Comparison of ENCODE assay signal across 13 cellular contexts in the genomic region with DNA sequence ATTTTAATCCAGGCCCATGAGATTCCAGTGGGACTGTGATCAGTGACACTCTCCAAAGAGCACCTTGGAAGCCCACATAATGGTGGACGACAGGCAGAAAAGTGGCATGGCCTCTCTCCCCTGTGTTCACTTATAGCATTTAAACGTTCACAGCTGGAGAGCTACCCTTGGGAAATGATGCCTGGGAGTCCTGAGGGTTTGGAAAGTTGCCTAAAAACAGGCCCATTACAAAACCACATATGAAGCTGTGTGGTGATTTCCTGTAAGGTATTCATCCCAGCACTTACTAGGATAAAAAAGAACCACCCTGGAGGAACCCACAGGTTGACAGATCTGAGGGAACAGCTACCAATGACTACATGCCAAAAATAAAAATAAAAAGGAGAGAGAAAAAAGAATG.
DNase-seq lines count a peak whose midpoint lies in the region; ATAC-seq, FAIRE-seq and TF ChIP-seq lines count a peak whose summit lies in the region.
"Had no signal": no experiment of that assay in that cellular context is flagged by ENCODE, and none has a peak within 500 bp of the region (broad histone marks: within the 10 kb centered on the region; RNA-seq: fewer than 3 reads in every experiment).

No MANE protein-coding gene starts in this region.

- H3K27me3 ChIP-seq in HepG2 (ENCODE audit: control insufficient read depth in 1 of 2, insufficient read depth in 2 of 2, low read length in 2 of 2) (no peaks in the 10 kb centered on the region), right lobe of liver (no peaks in the 10 kb centered on the region), tibial nerve (no peaks in the 10 kb centered on the region)
- H3K27me3 ChIP-seq: gastroesophageal sphincter had no signal

- TF ChIP-seq EP300 in HepG2 (IDR thresholded peaks at IDR 0.05; ENCODE audit: low read depth in 2 of 2, low read length in 2 of 2) (no peak), HepG2 (CRISPR knock-in tag; IDR thresholded peaks at IDR 0.05; ENCODE audit: borderline replicate concordance) (no peak), tibial nerve (IDR thresholded peaks at IDR 0.05) (no peak)

- peaks cover 31% of the 10 kb centered on the region for H3K4me1 ChIP-seq in HepG2 (ENCODE audit: insufficient read depth, low read length)
- H3K4me1 ChIP-seq in right lobe of liver, result no peaks in the 10 kb centered on the region
- H3K4me1 ChIP-seq in tibial nerve, result peaks cover 0 to 12% (median 0%) of the 10 kb centered on the region in 4 donors
- H3K4me1 ChIP-seq: gastroesophageal sphincter had no signal

- in situ Hi-C loops in HepG2 (cut with HindIII; ENCODE audit: extremely low pct_ligation_motif_present, low pct_unique_long_range_greater_than_20kb), result no loop called here

- H3K27ac ChIP-seq in HepG2 (ENCODE audit: extremely low read length, insufficient read depth, low read length), result peak overlapping the region; percentile 65
- H3K27ac ChIP-seq in right lobe of liver, result no peak overlapping the region
- no peak overlapping the region for H3K27ac ChIP-seq in tibial nerve
- H3K27ac ChIP-seq: gastroesophageal sphincter, skin epidermis had no signal

- CTCF ChIA-PET in HepG2 (lab: Yijun Ruan, JAX; ENCODE audit: low intra/inter-chr PET ratio, low total read pairs), result no interaction called here

- TF ChIP-seq POLR2A in HepG2 (IDR thresholded peaks at IDR 0.05; ENCODE audit: insufficient read depth in 1 of 2, low read depth in 2 of 2, low read length in 2 of 2) (no peak), right lobe of liver (IDR thresholded peaks at IDR 0.05) (no peak), tibial nerve (IDR thresholded peaks at IDR 0.05) (no peak)

- 83% methylated on average over 2 of the region's 2 CpGs for WGBS in HepG2 (ENCODE audit: low lambda C conversion rate)
- 72% methylated on average over 2 of the region's 2 CpGs for WGBS in right lobe of liver (ENCODE audit: insufficient coverage, low coverage, low lambda C conversion rate, missing lambda C conversion rate)
- WGBS in tibial nerve, 2 donors, result 48 to 65% methylated on average over 2 of the region's 2 CpGs

- intact Hi-C loops in HepG2 (cut with micrococcal nuclease; ENCODE audit: unreplicated experiment), result no loop called here
- intact Hi-C loops in right lobe of liver (cut with DNase I), result no loop called here

- no peaks in the 10 kb centered on the region for H3K79me2 ChIP-seq in HepG2 (ENCODE audit: insufficient read depth, low read length)

- no peaks in the 10 kb centered on the region for H4K20me1 ChIP-seq in HepG2 (ENCODE audit: insufficient read depth, low read length)

- FAIRE-seq in HepG2 (lab: Jason Lieb, UNC), result no peak

- no TSS peak for BruUV-seq in HepG2 (replicated peaks; lab: Mats Ljungman, UMichigan)

- H3K4me2 ChIP-seq in HepG2 (ENCODE audit: low read depth, low read length), result no peak overlapping the region

- no peak for ATAC-seq in HepG2
- ATAC-seq in right lobe of liver, result no peak
- no peak for ATAC-seq in GM18867 (IDR thresholded peaks at IDR 0.05; ENCODE audit: unreplicated experiment)
- ATAC-seq: gastroesophageal sphincter had no signal

- POLR2A ChIA-PET in HepG2 (lab: Yijun Ruan, JAX), result interaction anchor here (1.0 kb wide), 1 partner anchor 35 kb away, joined by 6 read pairs; no protein-coding TSS in a partner anchor

- no peak overlapping the region for H2AFZ ChIP-seq in HepG2 (ENCODE audit: low read length)

- no peak for TF ChIP-seq RAD21 in HepG2 (CRISPR knock-in tag; IDR thresholded peaks at IDR 0.05)

- H3K36me3 ChIP-seq in HepG2 (replicated peaks in 1 of 2; ENCODE audit: control insufficient read depth in 1 of 2, insufficient read depth in 2 of 2, low read length in 2 of 2) (no peaks in the 10 kb centered on the region), right lobe of liver (no peaks in the 10 kb centered on the region), tibial nerve (peaks cover 0 to 4% (median 0%) of the 10 kb centered on the region in 3 donors)
- H3K36me3 ChIP-seq: gastroesophageal sphincter had no signal

- TF ChIP-seq CTCF in HepG2 (CRISPR knock-in tag; IDR thresholded peaks at IDR 0.05), result no peak
- no peak for TF ChIP-seq CTCF in right lobe of liver (IDR thresholded peaks at IDR 0.05)
- no peak for TF ChIP-seq CTCF in fibroblast of pulmonary artery (IDR thresholded peaks at IDR 0.05; ENCODE audit: low read length, missing control alignments)
- no peak for TF ChIP-seq CTCF in tibial nerve (IDR thresholded peaks at IDR 0.05)

- H3K4me3 ChIP-seq in HepG2 (replicated peaks in 1 of 3; ENCODE audit: insufficient read depth in 1 of 3, low read depth in 2 of 3, low read length in 3 of 3) (no peak overlapping the region), right lobe of liver (no peak overlapping the region), fibroblast of pulmonary artery (replicated peaks; ENCODE audit: low read depth, low read length) (no peak overlapping the region), tibial nerve (no peak overlapping the region)
- H3K4me3 ChIP-seq: gastroesophageal sphincter, lung, skin epidermis had no signal

- no peaks in the 10 kb centered on the region for H3K9me3 ChIP-seq in HepG2 (ENCODE audit: low read length)
- H3K9me3 ChIP-seq in right lobe of liver, result no peaks in the 10 kb centered on the region
- H3K9me3 ChIP-seq in tibial nerve, result no peaks in the 10 kb centered on the region
- H3K9me3 ChIP-seq: gastroesophageal sphincter had no signal

- no peak for DNase-seq in HepG2 (ENCODE audit: low spot score)
- DNase-seq in right lobe of liver, result no peak
- peak; percentile 65 for DNase-seq in NCI-H226
- DNase-seq in fibroblast of pulmonary artery (ENCODE audit: low read depth), result peak; percentile 88
- DNase-seq in tibial nerve (ENCODE audit: low spot score in 2 of 2), result no peak
- no peak for DNase-seq in HuH-7.5 (ENCODE audit: low spot score)
- no peak for DNase-seq in SHP77 treated with DMSO at 0.1 percent for 48 hours (lab: John Stamatoyannopoulos, UW)
- DNase-seq: activated CD8-positive, alpha-beta memory T cell treated with anti-CD3 and anti-CD28 coated beads for 24 hours; CD4-positive, CD25-positive, alpha-beta regulatory T cell had no signal

- peak overlapping the region; percentile 48; the same call in 1 of the 2 replicates for H3K9ac ChIP-seq in HepG2 (ENCODE audit: insufficient read depth, low read depth, low read length)

TF ChIP-seq in HepG2, 621 proteins besides CTCF, POLR2A, EP300 and RAD21 (continues in another document):
- TF ChIP-seq, protein P1, sequence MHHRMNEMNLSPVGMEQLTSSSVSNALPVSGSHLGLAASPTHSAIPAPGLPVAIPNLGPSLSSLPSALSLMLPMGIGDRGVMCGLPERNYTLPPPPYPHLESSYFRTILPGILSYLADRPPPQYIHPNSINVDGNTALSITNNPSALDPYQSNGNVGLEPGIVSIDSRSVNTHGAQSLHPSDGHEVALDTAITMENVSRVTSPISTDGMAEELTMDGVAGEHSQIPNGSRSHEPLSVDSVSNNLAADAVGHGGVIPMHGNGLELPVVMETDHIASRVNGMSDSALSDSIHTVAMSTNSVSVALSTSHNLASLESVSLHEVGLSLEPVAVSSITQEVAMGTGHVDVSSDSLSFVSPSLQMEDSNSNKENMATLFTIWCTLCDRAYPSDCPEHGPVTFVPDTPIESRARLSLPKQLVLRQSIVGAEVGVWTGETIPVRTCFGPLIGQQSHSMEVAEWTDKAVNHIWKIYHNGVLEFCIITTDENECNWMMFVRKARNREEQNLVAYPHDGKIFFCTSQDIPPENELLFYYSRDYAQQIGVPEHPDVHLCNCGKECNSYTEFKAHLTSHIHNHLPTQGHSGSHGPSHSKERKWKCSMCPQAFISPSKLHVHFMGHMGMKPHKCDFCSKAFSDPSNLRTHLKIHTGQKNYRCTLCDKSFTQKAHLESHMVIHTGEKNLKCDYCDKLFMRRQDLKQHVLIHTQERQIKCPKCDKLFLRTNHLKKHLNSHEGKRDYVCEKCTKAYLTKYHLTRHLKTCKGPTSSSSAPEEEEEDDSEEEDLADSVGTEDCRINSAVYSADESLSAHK (CRISPR knock-in tag; IDR thresholded peaks at IDR 0.05; ENCODE audit: borderline replicate concordance), result no peak
- no peak for TF ChIP-seq CBX5 (CRISPR knock-in tag; IDR thresholded peaks at IDR 0.05; ENCODE audit: borderline replicate concordance)
- TF ChIP-seq NR0B2 (CRISPR knock-in tag; IDR thresholded peaks at IDR 0.05), result no peak
- no peak for TF ChIP-seq SIN3A (IDR thresholded peaks at IDR 0.05; ENCODE audit: borderline replicate concordance, low read depth, low read length)
- no peak for TF ChIP-seq PPARG (CRISPR knock-in tag; conservative IDR thresholded peaks at IDR 0.05)
- TF ChIP-seq ZNF749 (CRISPR knock-in tag; IDR thresholded peaks at IDR 0.05; ENCODE audit: borderline replicate concordance), result no peak
- no peak for TF ChIP-seq ZIK1 (CRISPR knock-in tag; IDR thresholded peaks at IDR 0.05; ENCODE audit: borderline replicate concordance, low read depth)
- TF ChIP-seq HDAC2 (CRISPR knock-in tag; IDR thresholded peaks at IDR 0.05), result no peak
- no peak for TF ChIP-seq SYNCRIP (IDR thresholded peaks at IDR 0.05; ENCODE audit: insufficient read depth, low read depth, low read length)
- TF ChIP-seq MEF2D (CRISPR knock-in tag; IDR thresholded peaks at IDR 0.05), result no peak
- no peak for TF ChIP-seq SALL2 (CRISPR knock-in tag; IDR thresholded peaks at IDR 0.05)
- TF ChIP-seq HMG20B (CRISPR knock-in tag; conservative IDR thresholded peaks at IDR 0.05), result no peak

Comparison
In these comparisons a context has a peak if more than half of its experiments do, and no peak if none do; other contexts are left out.
1. DNase-seq: peak in NCI-H226 (single experiment) and fibroblast of pulmonary artery (single experiment); none in HepG2 (single experiment), right lobe of liver (0 of 3), tibial nerve (0 of 2), HuH-7.5 (single experiment) and SHP77 treated with DMSO at 0.1 percent for 48 hours (single experiment).